8 cellular contexts compared by ENCODE assay signal in genomic region chr3:172341482-172342059, GRCh38.
DNase-seq lines count a peak whose midpoint lies in the region; ATAC-seq and TF ChIP-seq lines count a peak whose summit lies in the region.

No MANE protein-coding gene starts in this region.

- H3K36me3 ChIP-seq in A673 (ENCODE audit: insufficient read depth, low read length, poor library complexity, severe bottlenecking), result peaks cover 20% of the 10 kb centered on the region
- peaks cover 0 to 100% (median 95%) of the 10 kb centered on the region in 9 donors for H3K36me3 ChIP-seq in heart left ventricle

- H3K27me3 ChIP-seq in A673 (replicated peaks; ENCODE audit: insufficient read depth, low read depth, low read length, poor library complexity) (no peaks in the 10 kb centered on the region), heart left ventricle (no peaks in the 10 kb centered on the region)

- H3K4me3 Mint-ChIP-seq in activated B cell treated with CpG ODN at 0.5 μM for 24 hours, result no peak overlapping the region

- H3K27ac ChIP-seq in A673 (ENCODE audit: low read depth, low read length, poor library complexity, severe bottlenecking) (no peak overlapping the region), heart left ventricle (no peak overlapping the region)

- H3K4me1 ChIP-seq in A673 (ENCODE audit: insufficient read depth, low read length, poor library complexity, severe bottlenecking) (no peaks in the 10 kb centered on the region), heart left ventricle (peaks cover 0 to 7% (median 0%) of the 10 kb centered on the region in 12 donors)

- BruUV-seq in A673 (replicated peaks; lab: Mats Ljungman, UMichigan), result no TSS peak

- no peaks in the 10 kb centered on the region for H3K4me1 Mint-ChIP-seq in activated B cell treated with CpG ODN at 0.5 μM for 24 hours

- ATAC-seq in HG03135 (IDR thresholded peaks at IDR 0.05; ENCODE audit: unreplicated experiment), result peak; percentile 52
- ATAC-seq in activated B cell treated with CpG ODN at 0.5 μM for 24 hours (ENCODE audit: low read depth), result peak; percentile 58
- ATAC-seq in heart left ventricle, result peak; percentile 35 to 70 (median 58)

- CTCF ChIA-PET in A673 (lab: Charles Lee) (interaction anchor here (0.5 to 1.5 kb wide), 7 partner anchors 9 to 727 kb away, joined by 3 to 10 read pairs (median 4); no protein-coding TSS in a partner anchor), activated B cell treated with CpG ODN at 0.5 μM for 24 hours (lab: Charles Lee) (interaction anchor here (0.9 to 5.2 kb wide), 14 partner anchors 9 to 1380 kb away, joined by 3 to 32 read pairs (median 6); no protein-coding TSS in a partner anchor)

- H3K27me3 Mint-ChIP-seq in activated B cell treated with CpG ODN at 0.5 μM for 24 hours, result no peaks in the 10 kb centered on the region

- WGBS in heart left ventricle, 4 donors, result 36 to 46% (median 42%) methylated on average over 4 of the region's 4 CpGs

- H3K9me3 ChIP-seq in A673 (ENCODE audit: low read depth, low read length, poor library complexity, severe bottlenecking) (no peaks in the 10 kb centered on the region), heart left ventricle (no peaks in the 10 kb centered on the region)

- H3K9me3 Mint-ChIP-seq in activated B cell treated with CpG ODN at 0.5 μM for 24 hours, result no peaks in the 10 kb centered on the region

- POLR2A ChIA-PET in A673 (lab: Charles Lee; ENCODE audit: low non-redundant PET) (no interaction called here), activated B cell treated with CpG ODN at 0.5 μM for 24 hours (lab: Charles Lee) (no interaction called here)

- peaks cover 5% of the 10 kb centered on the region for H3K36me3 Mint-ChIP-seq in activated B cell treated with CpG ODN at 0.5 μM for 24 hours (ENCODE audit: low read depth)

- no peak overlapping the region for H3K27ac Mint-ChIP-seq in activated B cell treated with CpG ODN at 0.5 μM for 24 hours

- intact Hi-C loops in A673 (cut with micrococcal nuclease; ENCODE audit: unreplicated experiment), result loop anchor here (5.0 kb wide), 2 partner anchors 509 to 639 kb away; no protein-coding TSS in a partner anchor
- intact Hi-C loops in activated B cell treated with CpG ODN at 0.5 μM for 24 hours (cut with micrococcal nuclease), result loop anchor here (1.0 to 10.0 kb wide), 8 partner anchors 302 to 1927 kb away; partner anchors contain the start of genes CLDN11 and FNDC3B
- intact Hi-C loops in heart left ventricle (cut with DNase I), result loop anchor here in 9 of 10 donors (5.0 to 10.0 kb wide), 5 partner anchors 304 to 697 kb away; partner anchors contain the start of gene FNDC3B (in 4 of the 9)

- TF ChIP-seq CTCF in A673 (conservative IDR thresholded peaks at IDR 0.05; ENCODE audit: low read depth, low read length), result peak; percentile 65
- peak; percentile 59 for TF ChIP-seq CTCF in GM10266 (IDR thresholded peaks at IDR 0.05; ENCODE audit: control insufficient read depth, insufficient read depth, low read depth, missing control alignments)
- TF ChIP-seq CTCF in activated B cell treated with CpG ODN at 0.5 μM for 24 hours (IDR thresholded peaks at IDR 0.05), result peak; percentile 53
- peak; percentile 59 to 84 (median 72) for TF ChIP-seq CTCF in heart left ventricle (IDR thresholded peaks at IDR 0.05)

- H3K4me3 ChIP-seq in A673 (ENCODE audit: low read depth, low read length, poor library complexity, severe bottlenecking) (no peak overlapping the region), heart left ventricle (no peak overlapping the region)

- DNase-seq in A673 (ENCODE audit: low spot score), result peak; percentile 75
- DNase-seq in GM10266 (ENCODE audit: extremely low spot score), result peak; percentile 62
- DNase-seq in NCI-H2196 (lab: John Stamatoyannopoulos, UW; ENCODE audit: unreplicated experiment), result peak; percentile 90
- no peak for DNase-seq in activated B cell treated with CpG ODN at 0.5 μM for 24 hours
- no peak for DNase-seq in heart left ventricle
- DNase-seq in retina, result peak; percentile 34
- no peak for DNase-seq in mesenteric fat pad (ENCODE audit: low spot score)

- no peak for TF ChIP-seq POLR2A in heart left ventricle (IDR thresholded peaks at IDR 0.05)

Comparison
In these comparisons a context has a peak if more than half of its experiments do, and no peak if none do; other contexts are left out.
1. DNase-seq: peak in A673 (single experiment), GM10266 (single experiment), NCI-H2196 (single experiment) and retina (single experiment); none in activated B cell treated with CpG ODN at 0.5 μM for 24 hours (single experiment), heart left ventricle (0 of 5) and mesenteric fat pad (single experiment).
2. Peak in every context shown above with its lines, with median percentiles within 50 percentile points of each other: CTCF ChIP-seq and ATAC-seq.